ENCODE assay signal across 8 cellular contexts in the genomic region with DNA sequence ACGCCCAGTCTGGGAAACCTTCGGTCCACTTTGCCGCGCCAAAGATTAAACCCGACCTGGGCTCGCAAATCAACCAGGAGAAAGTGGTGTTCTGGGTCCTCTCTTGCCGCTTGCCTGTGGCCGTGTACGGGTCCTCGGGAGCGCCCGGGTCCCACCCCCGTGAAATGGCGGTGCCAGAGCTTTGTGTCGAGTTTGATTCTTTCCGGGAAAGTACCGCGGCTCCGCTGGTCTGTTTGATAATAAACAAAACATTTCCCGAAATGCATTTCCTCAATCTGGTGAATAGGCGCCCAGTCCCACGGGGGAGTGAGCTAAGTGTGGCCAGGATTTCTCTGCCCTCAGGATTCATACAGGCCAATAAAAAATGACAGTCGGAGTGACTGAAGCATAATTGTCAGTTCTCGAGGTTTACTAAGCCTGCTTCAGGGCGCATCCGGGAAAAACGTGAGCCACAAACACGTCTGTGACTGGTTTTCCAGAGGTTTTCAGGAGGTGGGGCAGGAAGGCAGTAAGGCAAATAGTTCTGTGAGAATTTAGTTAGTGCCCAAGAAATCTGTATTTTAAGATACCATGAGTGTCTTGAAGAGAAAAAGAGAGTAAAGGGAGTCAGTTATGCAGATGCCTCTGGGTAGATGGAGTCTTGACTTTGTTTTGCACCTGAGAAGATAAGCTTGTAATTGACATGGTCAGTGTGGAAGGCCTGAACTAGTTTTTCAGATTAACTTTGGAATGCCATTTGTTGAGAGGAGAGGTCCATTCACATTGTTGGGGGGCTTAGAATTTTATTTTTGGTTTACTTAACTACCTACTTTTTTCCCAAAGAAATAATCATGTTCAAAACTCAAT. TPM values are rescaled to one million over a fixed set of nuclear protein-coding genes. Genes with fewer than 3 reads are reported as not detected.
DNase-seq lines count a peak whose midpoint lies in the region; ATAC-seq and TF ChIP-seq lines count a peak whose summit lies in the region.

No MANE protein-coding gene starts in this region.

- DNase-seq in HuH-7 (ENCODE audit: low spot score) (peak; percentile 12), SK-N-SH (peak; percentile 51), left ventricle myocardium superior (peak; percentile 80), vagina (ENCODE audit: extremely low spot score in 2 of 2) (no peak)

- H3K79me2 ChIP-seq in DOHH2 (ENCODE audit: control insufficient read depth, low read length) (peaks cover 67% of the 10 kb centered on the region), SK-N-SH (ENCODE audit: insufficient read depth) (peaks cover 51% of the 10 kb centered on the region)

- peak overlapping the region; percentile 89 for H3K27ac ChIP-seq in DOHH2 (ENCODE audit: low read depth, low read length)
- peak overlapping the region; percentile 85 to 87 for H3K27ac ChIP-seq in SK-N-SH (ENCODE audit: low read depth in 2 of 2, low read length in 1 of 2)
- peak overlapping the region; percentile 94 for H3K27ac ChIP-seq in adipose tissue (ENCODE audit: low read depth, low read length)
- H3K27ac ChIP-seq in rectal smooth muscle tissue (ENCODE audit: low read depth, low read length) = peak overlapping the region; percentile 98
- H3K27ac ChIP-seq in vagina = peak overlapping the region; percentile 95

- intact Hi-C loops in left ventricle myocardium superior (cut with micrococcal nuclease) = no loop called here
- intact Hi-C loops in vagina (cut with DNase I) = no loop called here

- peak overlapping the region; percentile 92 for H3K9ac ChIP-seq in SK-N-SH
- peak overlapping the region; percentile 79 for H3K9ac ChIP-seq in rectal smooth muscle tissue (ENCODE audit: low read length)

- TF ChIP-seq CTCF in DOHH2 (IDR thresholded peaks at IDR 0.05; ENCODE audit: low read depth, low read length, poor library complexity, severe bottlenecking) (no peak), SK-N-SH (IDR thresholded peaks at IDR 0.05) (0 out of 2 replicates have a peak, but pooled peaks have one; percentile 2), vagina (IDR thresholded peaks at IDR 0.05) (no peak)

- CTCF ChIA-PET in SK-N-SH (lab: Yijun Ruan, JAX) = interaction anchor here (0.6 to 1.7 kb wide), 8 partner anchors 14 to 932 kb away, joined by 3 to 14 read pairs (median 3); partner anchors contain the start of gene TMEM50B

- H4K20me1 ChIP-seq in DOHH2 (ENCODE audit: control insufficient read depth, insufficient read depth, low read depth, low read length) = peaks cover 4% of the 10 kb centered on the region; the same call in 1 of the 2 replicates
- H4K20me1 ChIP-seq in SK-N-SH (ENCODE audit: insufficient read depth) = no peaks in the 10 kb centered on the region

- WGBS in SK-N-SH (ENCODE audit: low lambda C conversion rate) = 2% methylated on average over 15 of the region's 28 CpGs
- 0% methylated on average over 25 to 28 of the region's 28 CpGs for WGBS in adipose tissue, 3 donors

- H3K4me2 ChIP-seq in DOHH2 (ENCODE audit: low read length) (peak overlapping the region; percentile 84), SK-N-SH (peak overlapping the region; percentile 89)

- POLR2A ChIA-PET in SK-N-SH (lab: Yijun Ruan, JAX) = interaction anchor here (0.7 to 1.6 kb wide), 7 partner anchors 16 to 155 kb away, joined by 3 to 13 read pairs (median 3); partner anchors contain the start of genes IL10RB and TMEM50B

- no peak for TF ChIP-seq POLR2A in vagina (IDR thresholded peaks at IDR 0.05)

- ATAC-seq in GM21576 (IDR thresholded peaks at IDR 0.05; ENCODE audit: unreplicated experiment) = peak; percentile 29
- peak; percentile 63 for ATAC-seq in left ventricle myocardium superior

- H3K36me3 ChIP-seq in DOHH2 (ENCODE audit: control insufficient read depth, low read length) (peaks cover 48% of the 10 kb centered on the region), SK-N-SH (replicated peaks in 1 of 2; ENCODE audit: control insufficient read depth in 1 of 2, insufficient read depth in 2 of 2, low read length in 1 of 2) (no peaks in the 10 kb centered on the region), rectal smooth muscle tissue (ENCODE audit: control insufficient read depth, insufficient read depth, low read length) (no peaks in the 10 kb centered on the region), vagina (no peaks in the 10 kb centered on the region)

- H3K27me3 ChIP-seq in DOHH2 (ENCODE audit: control insufficient read depth, low read length) (no peaks in the 10 kb centered on the region), SK-N-SH (ENCODE audit: insufficient read depth) (no peaks in the 10 kb centered on the region), rectal smooth muscle tissue (ENCODE audit: control insufficient read depth, insufficient read depth, low read length) (no peaks in the 10 kb centered on the region), vagina (no peaks in the 10 kb centered on the region)

- peak overlapping the region; percentile 94 for H2AFZ ChIP-seq in SK-N-SH (ENCODE audit: low read depth)

- H3K9me2 ChIP-seq in DOHH2 (replicated peaks; ENCODE audit: control insufficient read depth, low read length) = no peaks in the 10 kb centered on the region
- H3K9me2 ChIP-seq in SK-N-SH = no peaks in the 10 kb centered on the region

- H3F3A ChIP-seq in DOHH2 (ENCODE audit: control insufficient read depth, insufficient read depth) (peaks cover 10% of the 10 kb centered on the region), SK-N-SH (replicated peaks; ENCODE audit: insufficient read depth) (no peaks in the 10 kb centered on the region)

- H3K4me3 ChIP-seq in DOHH2 (ENCODE audit: low read length) (peak overlapping the region; percentile 98), SK-N-SH (ENCODE audit: low read depth in 2 of 2, low read length in 1 of 2) (peak overlapping the region; percentile 68 to 97), rectal smooth muscle tissue (ENCODE audit: low read length) (peak overlapping the region; percentile 95), vagina (peak overlapping the region; percentile 82 to 87)

- no peak for TF ChIP-seq RAD21 in SK-N-SH (IDR thresholded peaks at IDR 0.05; ENCODE audit: low read length)

- no peaks in the 10 kb centered on the region for H3K9me3 ChIP-seq in DOHH2 (ENCODE audit: control insufficient read depth, insufficient read depth, low read length)
- H3K9me3 ChIP-seq in SK-N-SH = no peaks in the 10 kb centered on the region
- no peaks in the 10 kb centered on the region for H3K9me3 ChIP-seq in vagina

- TF ChIP-seq EP300 in SK-N-SH (IDR thresholded peaks at IDR 0.05; ENCODE audit: borderline replicate concordance in 1 of 2, low read depth in 1 of 2, low read length in 1 of 2) = no peak

- peaks cover 38% of the 10 kb centered on the region for H3K4me1 ChIP-seq in DOHH2 (ENCODE audit: control insufficient read depth, low read length)
- H3K4me1 ChIP-seq in SK-N-SH (ENCODE audit: control insufficient read depth in 1 of 2, insufficient read depth in 2 of 2, low read depth in 1 of 2, low read length in 1 of 2) = peaks cover 3 to 12% of the 10 kb centered on the region in 2 experiments; a peak in 1 of 4 replicates
- H3K4me1 ChIP-seq in rectal smooth muscle tissue (ENCODE audit: control insufficient read depth, insufficient read depth, low read length) = peaks cover 5% of the 10 kb centered on the region
- peaks cover 32% of the 10 kb centered on the region for H3K4me1 ChIP-seq in vagina

TF ChIP-seq in SK-N-SH, 30 proteins besides CTCF, POLR2A, EP300 and RAD21 (continues in another document):
- TF ChIP-seq MEF2A (IDR thresholded peaks at IDR 0.05; ENCODE audit: borderline replicate concordance, low read depth) (no peak), TEAD4 (IDR thresholded peaks at IDR 0.05; ENCODE audit: borderline replicate concordance, insufficient read depth) (0 out of 2 replicates have a peak, but pooled peaks have one; percentile 31), REST (IDR thresholded peaks at IDR 0.05; ENCODE audit: low read depth, low read length) (no peak)
- TF ChIP-seq, protein P1, sequence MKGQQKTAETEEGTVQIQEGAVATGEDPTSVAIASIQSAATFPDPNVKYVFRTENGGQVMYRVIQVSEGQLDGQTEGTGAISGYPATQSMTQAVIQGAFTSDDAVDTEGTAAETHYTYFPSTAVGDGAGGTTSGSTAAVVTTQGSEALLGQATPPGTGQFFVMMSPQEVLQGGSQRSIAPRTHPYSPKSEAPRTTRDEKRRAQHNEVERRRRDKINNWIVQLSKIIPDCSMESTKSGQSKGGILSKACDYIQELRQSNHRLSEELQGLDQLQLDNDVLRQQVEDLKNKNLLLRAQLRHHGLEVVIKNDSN (IDR thresholded peaks at IDR 0.05; ENCODE audit: borderline replicate concordance, low read depth) = no peak

RNA-seq across cellular contexts. Expression of gene IFNAR1, which starts 0.7 kb away (rescaled TPM):
- polyA plus RNA-seq in SK-N-SH (2012; rRNA removed) (7.9 and 12.2 TPM in 2 replicates), adipose tissue (10 to 100 TPM; 18.3 to 56.9 (median 26.0) TPM)
- polyA plus RNA-seq in SK-N-SH (2012; cell fraction: cytosol; rRNA removed) = 14.6 and 17.7 TPM in 2 replicates
- 2.5 and 5.2 TPM in 2 replicates for polyA plus RNA-seq in SK-N-SH (2012; cell fraction: nucleus; rRNA removed)
- total RNA-seq in left ventricle myocardium superior (23.6 TPM), vagina (20.4 TPM)

RNA-seq across cellular contexts. Expression of gene IL10RB, which starts 59.3 kb away (rescaled TPM):
- polyA plus RNA-seq in SK-N-SH (2012; rRNA removed) = 19.8 and 20.1 TPM in 2 replicates
- 21.6 and 22.8 TPM in 2 replicates for polyA plus RNA-seq in SK-N-SH (2012; cell fraction: cytosol; rRNA removed)
- 7.4 and 11.5 TPM in 2 replicates for polyA plus RNA-seq in SK-N-SH (2012; cell fraction: nucleus; rRNA removed)
- 10 to 100 TPM; 22.2 to 33.3 (median 29.3) TPM for polyA plus RNA-seq in adipose tissue
- 6.3 TPM for total RNA-seq in left ventricle myocardium superior
- 31.7 TPM for total RNA-seq in vagina

Comparison
In these comparisons a context has a peak if more than half of its experiments do, and no peak if none do; other contexts are left out.
1. DNase-seq: peak in HuH-7 (single experiment), SK-N-SH (single experiment) and left ventricle myocardium superior (single experiment); none in vagina (0 of 2).
2. Peak in every context shown above with its lines, with median percentiles within 50 percentile points of each other: H3K27ac ChIP-seq and H3K4me3 ChIP-seq.